ENCODE assay signal across 8 cellular contexts in genomic region chr17:9239821-9240658, GRCh38.
DNase-seq lines count a peak whose midpoint lies in the region; ATAC-seq and TF ChIP-seq lines count a peak whose summit lies in the region.

No MANE protein-coding gene starts in this region.

- CTCF ChIA-PET in activated B cell treated with CpG ODN at 0.5 μM for 24 hours (lab: Charles Lee) (no interaction called here), mammary epithelial cell (lab: Charles Lee; ENCODE audit: low non-redundant PET) (no interaction called here)

- no peak overlapping the region for H3K27ac ChIP-seq in mammary epithelial cell (ENCODE audit: insufficient read depth, low read depth, low read length)

- peak overlapping the region; percentile 92 for H3K4me2 ChIP-seq in mammary epithelial cell (ENCODE audit: insufficient read depth, low read depth, low read length)

- H3K27me3 Mint-ChIP-seq in activated B cell treated with CpG ODN at 0.5 μM for 24 hours = no peaks in the 10 kb centered on the region

- H3K27me3 ChIP-seq in mammary epithelial cell (ENCODE audit: insufficient read depth, low read length) = no peaks in the 10 kb centered on the region

- H4K20me1 ChIP-seq in mammary epithelial cell (ENCODE audit: insufficient read depth, low read length) = no peaks in the 10 kb centered on the region

- H3K4me3 ChIP-seq in mammary epithelial cell (replicated peaks in 1 of 3; ENCODE audit: insufficient read depth in 1 of 3, low read depth in 2 of 3, low read length in 3 of 3) = peak overlapping the region in 2 of 3 experiments; percentile 36 to 39

- H3K36me3 Mint-ChIP-seq in activated B cell treated with CpG ODN at 0.5 μM for 24 hours (ENCODE audit: low read depth) = no peaks in the 10 kb centered on the region

- H3K9ac ChIP-seq in mammary epithelial cell (ENCODE audit: insufficient read depth, low read length) = no peak overlapping the region

- H3K4me1 Mint-ChIP-seq in activated B cell treated with CpG ODN at 0.5 μM for 24 hours = peaks cover 15% of the 10 kb centered on the region

- 23% methylated on average over 6 of the region's 84 CpGs for WGBS in mammary epithelial cell (ENCODE audit: low coverage, missing lambda C conversion rate)

- intact Hi-C loops in activated B cell treated with CpG ODN at 0.5 μM for 24 hours (cut with micrococcal nuclease) = loop anchor here (1.0 to 10.0 kb wide), 4 partner anchors 38 to 495 kb away; partner anchors contain the start of genes CCDC42 and NTN1
- intact Hi-C loops in mammary epithelial cell (cut with micrococcal nuclease) = no loop called here

- ATAC-seq in GM18498 (IDR thresholded peaks at IDR 0.05; ENCODE audit: unreplicated experiment) (peak; percentile 73), HG03460 (IDR thresholded peaks at IDR 0.05; ENCODE audit: unreplicated experiment) (peak; percentile 50), activated B cell treated with CpG ODN at 0.5 μM for 24 hours (ENCODE audit: low read depth) (peak; percentile 86), GM21576 (IDR thresholded peaks at IDR 0.05; ENCODE audit: unreplicated experiment) (no peak)

- H2AFZ ChIP-seq in mammary epithelial cell (ENCODE audit: low read depth, low read length) = peak overlapping the region; percentile 90

- BruUV-seq in mammary epithelial cell (replicated peaks; lab: Mats Ljungman, UMichigan) = no TSS peak

- TF ChIP-seq CTCF in activated B cell treated with CpG ODN at 0.5 μM for 24 hours (IDR thresholded peaks at IDR 0.05) = no peak
- TF ChIP-seq CTCF in mammary epithelial cell (conservative IDR thresholded peaks at IDR 0.05 in 1 of 2, IDR thresholded peaks at IDR 0.05 in 1 of 2; ENCODE audit: extremely low read depth in 1 of 2, insufficient read depth in 1 of 2, low read depth in 1 of 2, low read length in 2 of 2) = no peak

- dilution Hi-C loops in mammary epithelial cell (cut with HindIII; ENCODE audit: low sequenced_read_pairs) = no loop called here

- H3K36me3 ChIP-seq in mammary epithelial cell (ENCODE audit: insufficient read depth, low read length) = no peaks in the 10 kb centered on the region

- H3K27ac Mint-ChIP-seq in activated B cell treated with CpG ODN at 0.5 μM for 24 hours = peak overlapping the region; percentile 53

- peaks cover 7% of the 10 kb centered on the region for H3K4me1 ChIP-seq in mammary epithelial cell (ENCODE audit: insufficient read depth, low read length)

- H3K79me2 ChIP-seq in mammary epithelial cell (ENCODE audit: insufficient read depth, low read length) = no peaks in the 10 kb centered on the region

- POLR2A ChIA-PET in activated B cell treated with CpG ODN at 0.5 μM for 24 hours (lab: Charles Lee) = no interaction called here

- no peaks in the 10 kb centered on the region for H3K9me3 ChIP-seq in mammary epithelial cell (replicated peaks; ENCODE audit: insufficient read depth, low read length)

- H3K4me3 Mint-ChIP-seq in activated B cell treated with CpG ODN at 0.5 μM for 24 hours = peak overlapping the region; percentile 82

- no peaks in the 10 kb centered on the region for H3K9me3 Mint-ChIP-seq in activated B cell treated with CpG ODN at 0.5 μM for 24 hours

- in situ Hi-C loops in mammary epithelial cell (cut with MboI; ENCODE audit: low sequenced_read_pairs in 2 of 2) = no loop called here

- DNase-seq in activated B cell treated with CpG ODN at 0.5 μM for 24 hours (peak; percentile 75), mammary epithelial cell (no peak), iPS-NIHi11 (ENCODE audit: low spot score) (peak; percentile 97), NK-92 (lab: John Stamatoyannopoulos, UW; ENCODE audit: unreplicated experiment) (no peak)
- DNase-seq in stimulated activated CD4-positive, alpha-beta T cell treated with anti-CD3 and anti-CD28 coated beads, Interleukin-12 subunit alpha, Interleukin-12 subunit beta, amount 100 ng/mL, for 4 hours = peak; percentile 65

Comparison
In these comparisons a context has a peak if more than half of its experiments do, and no peak if none do; other contexts are left out.
1. DNase-seq: peak in activated B cell treated with CpG ODN at 0.5 μM for 24 hours (single experiment), iPS-NIHi11 (single experiment) and stimulated activated CD4-positive, alpha-beta T cell treated with anti-CD3 and anti-CD28 coated beads, Interleukin-12 subunit alpha, Interleukin-12 subunit beta, amount 100 ng/mL, for 4 hours (single experiment); none in mammary epithelial cell (single experiment) and NK-92 (single experiment).